18 cellular contexts compared by ENCODE assay signal in the genomic region with DNA sequence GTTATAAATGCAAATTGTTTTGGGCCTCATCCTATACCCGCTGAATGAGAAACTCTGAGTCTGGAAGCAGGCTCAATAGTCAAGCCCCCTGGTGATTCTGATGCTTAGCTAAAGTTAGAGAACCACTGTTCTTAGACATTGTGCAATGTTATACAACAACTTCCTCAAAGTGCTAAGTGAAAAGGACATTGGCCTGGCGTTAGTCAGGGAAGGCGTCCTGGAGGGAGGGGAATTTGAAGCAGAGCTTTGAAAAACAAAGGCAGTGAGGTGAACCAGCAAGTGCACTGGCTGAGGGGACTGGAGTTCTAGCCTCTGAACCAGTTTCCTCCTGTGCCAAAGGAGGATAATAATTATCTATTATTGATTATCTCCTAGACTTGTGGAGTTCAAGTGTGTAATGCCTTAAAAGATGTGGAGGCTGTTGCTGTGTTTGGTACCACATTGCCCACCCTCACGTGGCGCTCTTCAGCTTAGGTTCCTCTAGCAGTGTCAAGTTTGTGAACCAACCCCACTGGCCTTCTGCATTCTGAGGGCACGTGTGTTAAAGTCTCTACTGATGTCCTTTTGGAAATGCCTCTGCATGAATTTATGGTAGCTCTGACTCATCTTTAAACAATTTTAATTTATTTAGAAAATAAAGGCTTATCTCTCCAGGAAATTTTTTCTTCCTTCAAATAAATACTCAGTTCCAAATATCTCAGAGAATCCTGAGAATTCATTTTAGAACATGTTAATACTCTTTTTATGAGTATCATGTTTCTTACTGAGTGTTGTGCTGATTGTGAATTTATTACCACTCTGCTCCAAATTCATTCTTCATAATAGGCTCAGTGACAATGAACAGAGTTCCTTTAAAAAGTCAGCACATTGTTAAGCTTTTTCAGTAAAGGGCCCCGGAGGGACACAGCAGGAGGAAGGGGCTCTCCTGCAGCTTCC. TPM values are rescaled to one million over a fixed set of nuclear protein-coding genes. Genes with fewer than 3 reads are reported as not detected.
DNase-seq lines count a peak whose midpoint lies in the region; ATAC-seq, FAIRE-seq and TF ChIP-seq lines count a peak whose summit lies in the region.
"Had no signal": no experiment of that assay in that cellular context is flagged by ENCODE, and none has a peak within 500 bp of the region (broad histone marks: within the 10 kb centered on the region; RNA-seq: fewer than 3 reads in every experiment).

No MANE protein-coding gene starts in this region.

- DNase-seq in CD14-positive monocyte (ENCODE audit: low spot score) (peak; percentile 71), MV-4-11 (lab: John Stamatoyannopoulos, UW) (peak; percentile 92), bronchial epithelial cell (ENCODE audit: low read depth) (peak; percentile 9), mesendoderm (peak; percentile 41), T-helper 17 cell (no peak)
- DNase-seq in stimulated activated naive CD8-positive, alpha-beta T cell treated with anti-CD3 and anti-CD28 coated beads, Interleukin-15, Interleukin-2, amounts not matched to agents 100 U/mL and 50 U/mL, for 24 hours: no peak
- no peak for DNase-seq in activated CD4-positive, alpha-beta T cell treated with anti-CD3 and anti-CD28 coated beads for 4 hours
- DNase-seq in activated naive CD8-positive, alpha-beta T cell treated with anti-CD3 and anti-CD28 coated beads for 36 hours: no peak
- DNase-seq: activated CD4-positive, alpha-beta T cell treated with anti-CD3 and anti-CD28 coated beads for 1 hour; effector memory CD4-positive, alpha-beta T cell; mammary epithelial cell; NCI-H146; Peyer's patch; tibial artery had no signal

- H3K9ac ChIP-seq in mesendoderm (ENCODE audit: low read length): peak overlapping the region; percentile 23

- no peak overlapping the region for H2AK5ac ChIP-seq in mesendoderm (ENCODE audit: low read length)

- H3K36me3 ChIP-seq in bronchial epithelial cell (ENCODE audit: control insufficient read depth, insufficient read depth, low read length): no peaks in the 10 kb centered on the region
- no peaks in the 10 kb centered on the region for H3K36me3 ChIP-seq in mesendoderm (ENCODE audit: control insufficient read depth, insufficient read depth, low read length)
- H3K36me3 ChIP-seq: cardiac muscle cell, Peyer's patch, tibial artery had no signal

- no peaks in the 10 kb centered on the region for H3K27me3 ChIP-seq in bronchial epithelial cell (ENCODE audit: control insufficient read depth, insufficient read depth, low read length)
- no peaks in the 10 kb centered on the region for H3K27me3 ChIP-seq in mesendoderm (ENCODE audit: insufficient read depth, low read length, poor library complexity)
- H3K27me3 ChIP-seq: Peyer's patch had no signal

- peaks cover 5% of the 10 kb centered on the region for H3K4me1 ChIP-seq in mesendoderm (ENCODE audit: control insufficient read depth, low read depth, low read length)

- H3K9me3 Mint-ChIP-seq in CD14-positive monocyte: peaks cover 0 to 2% (median 1%) of the 10 kb centered on the region in 7 donors
- no peaks in the 10 kb centered on the region for H3K9me3 Mint-ChIP-seq in activated naive CD8-positive, alpha-beta T cell treated with anti-CD3 and anti-CD28 coated beads for 36 hours
- H3K9me3 Mint-ChIP-seq: IgD-negative memory B cell had no signal

- no peak overlapping the region for H2BK15ac ChIP-seq in mesendoderm (replicated peaks; ENCODE audit: low read depth)

- no peaks in the 10 kb centered on the region for H3K79me2 ChIP-seq in mesendoderm (ENCODE audit: control insufficient read depth, insufficient read depth, low read length)

- no peak overlapping the region for H3K23ac ChIP-seq in mesendoderm (ENCODE audit: low read length)

- H3K36me3 Mint-ChIP-seq in CD14-positive monocyte: peaks cover 37 to 51% of the 10 kb centered on the region in 2 donors
- H3K36me3 Mint-ChIP-seq in T-helper 17 cell (ENCODE audit: low read depth): peaks cover 5% of the 10 kb centered on the region
- no peaks in the 10 kb centered on the region for H3K36me3 Mint-ChIP-seq in activated naive CD8-positive, alpha-beta T cell treated with anti-CD3 and anti-CD28 coated beads for 36 hours
- H3K36me3 Mint-ChIP-seq: activated naive CD8-positive, alpha-beta T cell had no signal

- no peak overlapping the region for H3K4ac ChIP-seq in mesendoderm (ENCODE audit: low read depth, low read length)

- peak overlapping the region; percentile 34 to 42 for H3K4me3 Mint-ChIP-seq in CD14-positive monocyte
- H3K4me3 Mint-ChIP-seq in T-helper 17 cell: no peak overlapping the region
- no peak overlapping the region for H3K4me3 Mint-ChIP-seq in activated naive CD8-positive, alpha-beta T cell treated with anti-CD3 and anti-CD28 coated beads for 36 hours
- H3K4me3 Mint-ChIP-seq: activated naive CD8-positive, alpha-beta T cell; IgD-negative memory B cell had no signal

- peaks cover 69% of the 10 kb centered on the region for H3K4me1 Mint-ChIP-seq in CD14-positive monocyte
- peaks cover 11% of the 10 kb centered on the region for H3K4me1 Mint-ChIP-seq in T-helper 17 cell
- peaks cover 8% of the 10 kb centered on the region for H3K4me1 Mint-ChIP-seq in activated naive CD8-positive, alpha-beta T cell treated with anti-CD3 and anti-CD28 coated beads for 36 hours

- H3K4me2 ChIP-seq in mesendoderm (ENCODE audit: low read length): no peak overlapping the region

- no peak overlapping the region for H2BK120ac ChIP-seq in mesendoderm (ENCODE audit: low read depth, low read length)

- H3K56ac ChIP-seq in mesendoderm (ENCODE audit: low read length): peak overlapping the region; percentile 44

- H3K27me3 Mint-ChIP-seq in CD14-positive monocyte (ENCODE audit: low read depth in 3 of 3) (no peaks in the 10 kb centered on the region), T-helper 17 cell (peaks cover 55% of the 10 kb centered on the region)
- H3K27me3 Mint-ChIP-seq in activated naive CD8-positive, alpha-beta T cell treated with anti-CD3 and anti-CD28 coated beads for 36 hours: peaks cover 48% of the 10 kb centered on the region

- H2BK5ac ChIP-seq in mesendoderm (ENCODE audit: low read length): peak overlapping the region; percentile 39

- TF ChIP-seq CTCF in CD14-positive monocyte (IDR thresholded peaks at IDR 0.05) (no peak), bronchial epithelial cell (IDR thresholded peaks at IDR 0.05; ENCODE audit: insufficient read depth, low read length, severe bottlenecking) (no peak)

- no peaks in the 10 kb centered on the region for H3K9me3 ChIP-seq in T-helper 17 cell (ENCODE audit: control insufficient read depth, low read length, poor library complexity, severe bottlenecking)
- H3K9me3 ChIP-seq: Peyer's patch, tibial artery had no signal

- H3K18ac ChIP-seq in mesendoderm (ENCODE audit: low read length): no peak overlapping the region

- no peak for ATAC-seq in stimulated activated naive CD8-positive, alpha-beta T cell treated with anti-CD3 and anti-CD28 coated beads, Interleukin-15, Interleukin-2, amounts not matched to agents 100 U/mL and 50 U/mL, for 24 hours
- ATAC-seq in T-helper 17 cell: no peak

- peak overlapping the region; percentile 41 to 91 (median 85) for H3K27ac Mint-ChIP-seq in CD14-positive monocyte
- H3K27ac Mint-ChIP-seq in T-helper 17 cell: no peak overlapping the region
- no peak overlapping the region for H3K27ac Mint-ChIP-seq in activated naive CD8-positive, alpha-beta T cell treated with anti-CD3 and anti-CD28 coated beads for 36 hours
- H3K27ac Mint-ChIP-seq: activated naive CD8-positive, alpha-beta T cell; IgD-negative memory B cell had no signal

- H3K79me1 ChIP-seq in mesendoderm (ENCODE audit: low read length): no peaks in the 10 kb centered on the region

- no peak overlapping the region for H4K5ac ChIP-seq in mesendoderm (ENCODE audit: low read length)

- H3K4me3 ChIP-seq in bronchial epithelial cell (ENCODE audit: low read depth, low read length): no peak overlapping the region
- H3K4me3 ChIP-seq in mesendoderm (ENCODE audit: low read length): no peak overlapping the region
- H3K4me3 ChIP-seq: cardiac muscle cell, Peyer's patch, tibial artery had no signal

- H3K27ac ChIP-seq in mesendoderm (ENCODE audit: low read depth, low read length): no peak overlapping the region
- H3K27ac ChIP-seq: cardiac muscle cell, Peyer's patch, tibial artery had no signal

- intact Hi-C loops in CD14-positive monocyte (cut with micrococcal nuclease): loop anchor here in 1 of 2 donors (2.0 to 10.0 kb wide), 3 partner anchors 35 to 899 kb away; partner anchors contain the start of gene IFI16

- no peak for FAIRE-seq in bronchial epithelial cell (lab: Jason Lieb, UNC)

- H4K8ac ChIP-seq in mesendoderm (ENCODE audit: low read depth, low read length): no peak overlapping the region

- WGBS in mesendoderm (ENCODE audit: extremely low coverage, insufficient coverage, low lambda C conversion rate): no CpG with 5 or more reads among the region's 7 CpGs

RNA-seq across cellular contexts. Expression of gene CD1D, which starts 5.3 kb away (rescaled TPM):
- polyA plus RNA-seq in CD14-positive monocyte: 100 to 1,000 TPM; 121 to 134 TPM
- total RNA-seq in bronchial epithelial cell (3.1 and 3.9 TPM in 2 replicates), T-helper 17 cell (under 1 TPM; 0.94 to 0.99 TPM)
- 8.9 TPM for polyA plus RNA-seq in mesendoderm (2013, experiment 1 of 2)
- polyA plus RNA-seq in mesendoderm (2013, experiment 2 of 2): 8.1 TPM
- not detected for total RNA-seq in activated naive CD8-positive, alpha-beta T cell treated with anti-CD3 and anti-CD28 coated beads for 36 hours
- total RNA-seq: T-helper 1 cell treated with Interleukin-12 subunit alpha and Interleukin-12 subunit beta and Interleukin-4 antibody, amounts not matched to agents 30 ng/mL and 1 ng/mL, for 36 hours had no signal

Comparison
In these comparisons a context has a peak if more than half of its experiments do, and no peak if none do; other contexts are left out.
1. DNase-seq: peak in CD14-positive monocyte (single experiment), MV-4-11 (single experiment), bronchial epithelial cell (single experiment) and mesendoderm (single experiment); none in stimulated activated naive CD8-positive, alpha-beta T cell treated with anti-CD3 and anti-CD28 coated beads, Interleukin-15, Interleukin-2, amounts not matched to agents 100 U/mL and 50 U/mL, for 24 hours (single experiment), activated CD4-positive, alpha-beta T cell treated with anti-CD3 and anti-CD28 coated beads for 4 hours (0 of 2), T-helper 17 cell (0 of 3) and activated naive CD8-positive, alpha-beta T cell treated with anti-CD3 and anti-CD28 coated beads for 36 hours (single experiment).
2. H3K27ac Mint-ChIP-seq: peak in CD14-positive monocyte (7 of 7); none in T-helper 17 cell (single experiment) and activated naive CD8-positive, alpha-beta T cell treated with anti-CD3 and anti-CD28 coated beads for 36 hours (single experiment).
3. H3K4me3 Mint-ChIP-seq: peak in CD14-positive monocyte (2 of 2); none in T-helper 17 cell (single experiment) and activated naive CD8-positive, alpha-beta T cell treated with anti-CD3 and anti-CD28 coated beads for 36 hours (single experiment).